Comparison of ENCODE assay signal across 33 cellular contexts in genomic region chr18:26677957-26678356, GRCh38.
"Had no signal": no experiment of that assay in that cellular context is flagged by ENCODE, and none has a peak within 500 bp of the region (broad histone marks: within the 10 kb centered on the region; RNA-seq: fewer than 3 reads in every experiment).

No MANE protein-coding gene starts in this region.

- H3K27ac ChIP-seq: adrenal gland, body of pancreas, brain microvascular endothelial cell, breast epithelium, WERI-Rb-1 had no signal

- H3K36me3 ChIP-seq: adrenal gland, brain microvascular endothelial cell, breast epithelium, WERI-Rb-1 had no signal

- ATAC-seq: activated CD4-positive, alpha-beta T cell treated with anti-CD3 and anti-CD28 coated beads for 36 hours; activated CD4-positive, CD25-positive, alpha-beta regulatory T cell treated with anti-CD3 and anti-CD28 coated beads, Interleukin-2, amount 50 U/mL, for 24 hours; activated CD8-positive, alpha-beta memory T cell treated with anti-CD3 and anti-CD28 coated beads, Interleukin-2, amount 10 ng/mL, durations not matched to agents 7 days and 5 days; activated CD8-positive, alpha-beta T cell treated with anti-CD3 and anti-CD28 coated beads, Interleukin-2, amount 10 ng/mL, durations not matched to agents 7 days and 5 days; activated naive CD4-positive, alpha-beta T cell treated with anti-CD3 and anti-CD28 coated beads, Interleukin-2, amount 50 U/mL, for 72 hours; body of pancreas; T-helper 17 cell; WTC11 had no signal

- H3K4me3 ChIP-seq: adrenal gland, body of pancreas, breast epithelium had no signal

- H3K4me1 ChIP-seq: adrenal gland, body of pancreas, breast epithelium had no signal

- H3K27me3 ChIP-seq: adrenal gland, body of pancreas, brain microvascular endothelial cell, breast epithelium had no signal

- H3K9me3 ChIP-seq: adrenal gland, body of pancreas, breast epithelium had no signal

- DNase-seq: activated CD4-positive, alpha-beta memory T cell treated with anti-CD3 and anti-CD28 coated beads, Interleukin-2, amount 10 ng/mL, durations not matched to agents 7 days and 5 days; activated CD4-positive, alpha-beta T cell treated with anti-CD3 and anti-CD28 coated beads for 1 hour; activated CD4-positive, alpha-beta T cell treated with anti-CD3 and anti-CD28 coated beads for 36 hours; activated CD4-positive, alpha-beta T cell treated with anti-CD3 and anti-CD28 coated beads for 48 hours; activated CD4-positive, alpha-beta T cell treated with anti-CD3 and anti-CD28 coated beads, Interleukin-2, amount 10 ng/mL, durations not matched to agents 7 days and 5 days; activated CD4-positive, alpha-beta T cell treated with anti-CD3 and anti-CD28 coated beads, Interleukin-2, amount 50 U/mL, for 48 hours; activated CD4-positive, CD25-positive, alpha-beta regulatory T cell; activated CD8-positive, alpha-beta memory T cell treated with anti-CD3 and anti-CD28 coated beads for 24 hours; activated CD8-positive, alpha-beta memory T cell treated with anti-CD3 and anti-CD28 coated beads, Interleukin-2, amount 10 ng/mL, durations not matched to agents 7 days and 5 days; activated CD8-positive, alpha-beta memory T cell treated with anti-CD3 and anti-CD28 coated beads, Interleukin-2, amount 50 U/mL, for 48 hours; activated CD8-positive, alpha-beta T cell treated with anti-CD3 and anti-CD28 coated beads, Interleukin-2, amount 10 ng/mL, durations not matched to agents 7 days and 5 days; activated effector memory CD4-positive, alpha-beta T cell treated with Interleukin-2 at 50 U/mL for 16 hours; activated gamma-delta T cell; activated naive CD4-positive, alpha-beta T cell; activated naive CD4-positive, alpha-beta T cell treated with anti-CD3 and anti-CD28 coated beads for 36 hours; activated naive CD4-positive, alpha-beta T cell treated with anti-CD3 and anti-CD28 coated beads, Interleukin-2, amount 50 U/mL, for 16 hours; activated naive CD8-positive, alpha-beta T cell treated with anti-CD3 and anti-CD28 coated beads for 36 hours; activated T-cell treated with anti-CD3 and anti-CD28 coated beads, Interleukin-2, amount 50 U/mL, for 24 hours; activated T-cell treated with anti-CD3 and anti-CD28 coated beads, Interleukin-2, amount 50 U/mL, for 48 hours; adrenal gland; amniotic stem cell; aorta; body of pancreas; brain microvascular endothelial cell; caudate nucleus; cerebellar nuclear complex; T-helper 17 cell; T-helper 9 cell; WERI-Rb-1 had no signal
